1 cellular context compared by ENCODE assay signal in the genomic region with DNA sequence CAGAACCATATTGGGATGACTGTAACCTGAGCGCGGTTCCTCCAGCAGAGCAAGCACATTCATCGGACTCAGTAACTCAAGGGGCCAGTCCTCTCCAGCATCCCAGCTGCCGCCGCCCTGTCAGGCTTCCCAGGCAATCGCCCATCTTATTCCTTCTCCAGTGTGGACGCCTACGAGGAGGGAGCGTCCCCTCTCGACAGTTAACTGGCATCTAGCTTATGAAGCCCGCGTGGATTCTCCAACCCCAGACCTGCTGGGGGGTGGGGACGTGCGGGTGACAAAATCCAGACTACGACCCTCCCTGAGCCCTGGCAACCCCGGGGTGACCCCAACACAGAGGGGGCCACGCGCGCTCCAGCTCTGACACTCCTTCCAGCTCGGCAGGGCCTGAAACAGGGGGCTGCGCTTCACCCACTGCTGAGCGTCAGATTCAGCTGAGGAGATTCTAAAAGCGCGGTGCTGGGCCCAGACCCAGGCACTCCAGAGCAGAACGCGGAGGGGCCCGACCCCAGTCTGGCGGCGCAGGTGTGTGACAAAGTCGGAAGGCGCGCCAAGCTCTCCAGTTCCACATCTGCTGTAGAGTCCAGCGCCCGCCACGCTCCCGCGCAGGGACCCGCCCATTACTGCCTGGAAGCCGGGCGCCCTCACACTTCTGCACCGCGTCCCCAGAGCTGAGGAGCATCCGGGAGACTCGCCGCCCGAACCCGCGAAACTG.
TF ChIP-seq lines count a peak whose summit lies in the region.

No MANE protein-coding gene starts in this region.

TF ChIP-seq in HepG2, 621 proteins besides CTCF, POLR2A, EP300 and RAD21 (continued from another document and continues in another):
- TF ChIP-seq, protein P1, sequence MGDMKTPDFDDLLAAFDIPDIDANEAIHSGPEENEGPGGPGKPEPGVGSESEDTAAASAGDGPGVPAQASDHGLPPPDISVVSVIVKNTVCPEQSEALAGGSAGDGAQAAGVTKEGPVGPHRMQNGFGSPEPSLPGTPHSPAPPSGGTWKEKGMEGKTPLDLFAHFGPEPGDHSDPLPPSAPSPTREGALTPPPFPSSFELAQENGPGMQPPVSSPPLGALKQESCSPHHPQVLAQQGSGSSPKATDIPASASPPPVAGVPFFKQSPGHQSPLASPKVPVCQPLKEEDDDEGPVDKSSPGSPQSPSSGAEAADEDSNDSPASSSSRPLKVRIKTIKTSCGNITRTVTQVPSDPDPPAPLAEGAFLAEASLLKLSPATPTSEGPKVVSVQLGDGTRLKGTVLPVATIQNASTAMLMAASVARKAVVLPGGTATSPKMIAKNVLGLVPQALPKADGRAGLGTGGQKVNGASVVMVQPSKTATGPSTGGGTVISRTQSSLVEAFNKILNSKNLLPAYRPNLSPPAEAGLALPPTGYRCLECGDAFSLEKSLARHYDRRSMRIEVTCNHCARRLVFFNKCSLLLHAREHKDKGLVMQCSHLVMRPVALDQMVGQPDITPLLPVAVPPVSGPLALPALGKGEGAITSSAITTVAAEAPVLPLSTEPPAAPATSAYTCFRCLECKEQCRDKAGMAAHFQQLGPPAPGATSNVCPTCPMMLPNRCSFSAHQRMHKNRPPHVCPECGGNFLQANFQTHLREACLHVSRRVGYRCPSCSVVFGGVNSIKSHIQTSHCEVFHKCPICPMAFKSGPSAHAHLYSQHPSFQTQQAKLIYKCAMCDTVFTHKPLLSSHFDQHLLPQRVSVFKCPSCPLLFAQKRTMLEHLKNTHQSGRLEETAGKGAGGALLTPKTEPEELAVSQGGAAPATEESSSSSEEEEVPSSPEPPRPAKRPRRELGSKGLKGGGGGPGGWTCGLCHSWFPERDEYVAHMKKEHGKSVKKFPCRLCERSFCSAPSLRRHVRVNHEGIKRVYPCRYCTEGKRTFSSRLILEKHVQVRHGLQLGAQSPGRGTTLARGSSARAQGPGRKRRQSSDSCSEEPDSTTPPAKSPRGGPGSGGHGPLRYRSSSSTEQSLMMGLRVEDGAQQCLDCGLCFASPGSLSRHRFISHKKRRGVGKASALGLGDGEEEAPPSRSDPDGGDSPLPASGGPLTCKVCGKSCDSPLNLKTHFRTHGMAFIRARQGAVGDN (CRISPR knock-in tag; IDR thresholded peaks at IDR 0.05): peak; percentile 57
- TF ChIP-seq, protein P2, sequence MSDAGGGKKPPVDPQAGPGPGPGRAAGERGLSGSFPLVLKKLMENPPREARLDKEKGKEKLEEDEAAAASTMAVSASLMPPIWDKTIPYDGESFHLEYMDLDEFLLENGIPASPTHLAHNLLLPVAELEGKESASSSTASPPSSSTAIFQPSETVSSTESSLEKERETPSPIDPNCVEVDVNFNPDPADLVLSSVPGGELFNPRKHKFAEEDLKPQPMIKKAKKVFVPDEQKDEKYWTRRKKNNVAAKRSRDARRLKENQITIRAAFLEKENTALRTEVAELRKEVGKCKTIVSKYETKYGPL (CRISPR knock-in tag; IDR thresholded peaks at IDR 0.05): no peak
- TF ChIP-seq, protein P3, sequence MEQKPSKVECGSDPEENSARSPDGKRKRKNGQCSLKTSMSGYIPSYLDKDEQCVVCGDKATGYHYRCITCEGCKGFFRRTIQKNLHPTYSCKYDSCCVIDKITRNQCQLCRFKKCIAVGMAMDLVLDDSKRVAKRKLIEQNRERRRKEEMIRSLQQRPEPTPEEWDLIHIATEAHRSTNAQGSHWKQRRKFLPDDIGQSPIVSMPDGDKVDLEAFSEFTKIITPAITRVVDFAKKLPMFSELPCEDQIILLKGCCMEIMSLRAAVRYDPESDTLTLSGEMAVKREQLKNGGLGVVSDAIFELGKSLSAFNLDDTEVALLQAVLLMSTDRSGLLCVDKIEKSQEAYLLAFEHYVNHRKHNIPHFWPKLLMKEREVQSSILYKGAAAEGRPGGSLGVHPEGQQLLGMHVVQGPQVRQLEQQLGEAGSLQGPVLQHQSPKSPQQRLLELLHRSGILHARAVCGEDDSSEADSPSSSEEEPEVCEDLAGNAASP (CRISPR knock-in tag; IDR thresholded peaks at IDR 0.05; ENCODE audit: borderline replicate concordance): 0 out of 2 replicates have a peak, but pooled peaks have one; percentile 4
- TF ChIP-seq MYC (CRISPR knock-in tag; IDR thresholded peaks at IDR 0.05; ENCODE audit: borderline replicate concordance) (peak; percentile 41), NAIF1 (CRISPR knock-in tag; IDR thresholded peaks at IDR 0.05; ENCODE audit: borderline replicate concordance) (peak; percentile 11; the same call in 1 of the 2 replicates), ZFY (CRISPR knock-in tag; IDR thresholded peaks at IDR 0.05) (peak; percentile 47), SIN3A (IDR thresholded peaks at IDR 0.05; ENCODE audit: borderline replicate concordance, low read depth, low read length) (peak; percentile 49; the same call in 1 of the 2 replicates), SNAI1 (CRISPR knock-in tag; IDR thresholded peaks at IDR 0.05; ENCODE audit: borderline replicate concordance) (0 out of 2 replicates have a peak, but pooled peaks have one; percentile 11), ZNF274 (CRISPR knock-in tag; IDR thresholded peaks at IDR 0.05) (0 out of 2 replicates have a peak, but pooled peaks have one; percentile 51), PTBP1 (IDR thresholded peaks at IDR 0.05; ENCODE audit: low read depth, low read length, poor library complexity, severe bottlenecking) (peak; percentile 52), ZNF263 (CRISPR knock-in tag; IDR thresholded peaks at IDR 0.05) (0 out of 2 replicates have a peak, but pooled peaks have one; percentile 26), ZNF598 (CRISPR knock-in tag; IDR thresholded peaks at IDR 0.05; ENCODE audit: borderline replicate concordance) (0 out of 2 replicates have a peak, but pooled peaks have one; percentile 23), ZSCAN25 (CRISPR knock-in tag; IDR thresholded peaks at IDR 0.05) (0 out of 2 replicates have a peak, but pooled peaks have one; percentile 44), ZNF235 (CRISPR knock-in tag; IDR thresholded peaks at IDR 0.05; ENCODE audit: borderline replicate concordance) (0 out of 2 replicates have a peak, but pooled peaks have one; percentile 14), ZBTB7A (CRISPR knock-in tag; IDR thresholded peaks at IDR 0.05) (no peak), ZNF777 (CRISPR knock-in tag; IDR thresholded peaks at IDR 0.05) (peak; percentile 66; the same call in 1 of the 2 replicates), ZNF792 (CRISPR knock-in tag; IDR thresholded peaks at IDR 0.05) (0 out of 2 replicates have a peak, but pooled peaks have one; percentile 34), ATRX (CRISPR knock-in tag; IDR thresholded peaks at IDR 0.05; ENCODE audit: borderline replicate concordance) (no peak), KDM2A (CRISPR knock-in tag; IDR thresholded peaks at IDR 0.05; ENCODE audit: borderline replicate concordance, low read depth) (peak; percentile 46; the same call in 1 of the 2 replicates), ARHGAP35 (CRISPR knock-in tag; IDR thresholded peaks at IDR 0.05; ENCODE audit: borderline replicate concordance) (no peak), HES4 (CRISPR knock-in tag; IDR thresholded peaks at IDR 0.05; ENCODE audit: borderline replicate concordance) (no peak), MTA3 (CRISPR knock-in tag; IDR thresholded peaks at IDR 0.05) (no peak), EZH2 (conservative IDR thresholded peaks at IDR 0.05; ENCODE audit: low read depth, low read length) (no peak), ZNF883 (CRISPR knock-in tag; IDR thresholded peaks at IDR 0.05; ENCODE audit: not compliant biosample characterization) (peak; percentile 34)
- TF ChIP-seq, protein P4, sequence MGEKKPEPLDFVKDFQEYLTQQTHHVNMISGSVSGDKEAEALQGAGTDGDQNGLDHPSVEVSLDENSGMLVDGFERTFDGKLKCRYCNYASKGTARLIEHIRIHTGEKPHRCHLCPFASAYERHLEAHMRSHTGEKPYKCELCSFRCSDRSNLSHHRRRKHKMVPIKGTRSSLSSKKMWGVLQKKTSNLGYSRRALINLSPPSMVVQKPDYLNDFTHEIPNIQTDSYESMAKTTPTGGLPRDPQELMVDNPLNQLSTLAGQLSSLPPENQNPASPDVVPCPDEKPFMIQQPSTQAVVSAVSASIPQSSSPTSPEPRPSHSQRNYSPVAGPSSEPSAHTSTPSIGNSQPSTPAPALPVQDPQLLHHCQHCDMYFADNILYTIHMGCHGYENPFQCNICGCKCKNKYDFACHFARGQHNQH (CRISPR knock-in tag; IDR thresholded peaks at IDR 0.05): 0 out of 2 replicates have a peak, but pooled peaks have one; percentile 3
- TF ChIP-seq, protein P5, sequence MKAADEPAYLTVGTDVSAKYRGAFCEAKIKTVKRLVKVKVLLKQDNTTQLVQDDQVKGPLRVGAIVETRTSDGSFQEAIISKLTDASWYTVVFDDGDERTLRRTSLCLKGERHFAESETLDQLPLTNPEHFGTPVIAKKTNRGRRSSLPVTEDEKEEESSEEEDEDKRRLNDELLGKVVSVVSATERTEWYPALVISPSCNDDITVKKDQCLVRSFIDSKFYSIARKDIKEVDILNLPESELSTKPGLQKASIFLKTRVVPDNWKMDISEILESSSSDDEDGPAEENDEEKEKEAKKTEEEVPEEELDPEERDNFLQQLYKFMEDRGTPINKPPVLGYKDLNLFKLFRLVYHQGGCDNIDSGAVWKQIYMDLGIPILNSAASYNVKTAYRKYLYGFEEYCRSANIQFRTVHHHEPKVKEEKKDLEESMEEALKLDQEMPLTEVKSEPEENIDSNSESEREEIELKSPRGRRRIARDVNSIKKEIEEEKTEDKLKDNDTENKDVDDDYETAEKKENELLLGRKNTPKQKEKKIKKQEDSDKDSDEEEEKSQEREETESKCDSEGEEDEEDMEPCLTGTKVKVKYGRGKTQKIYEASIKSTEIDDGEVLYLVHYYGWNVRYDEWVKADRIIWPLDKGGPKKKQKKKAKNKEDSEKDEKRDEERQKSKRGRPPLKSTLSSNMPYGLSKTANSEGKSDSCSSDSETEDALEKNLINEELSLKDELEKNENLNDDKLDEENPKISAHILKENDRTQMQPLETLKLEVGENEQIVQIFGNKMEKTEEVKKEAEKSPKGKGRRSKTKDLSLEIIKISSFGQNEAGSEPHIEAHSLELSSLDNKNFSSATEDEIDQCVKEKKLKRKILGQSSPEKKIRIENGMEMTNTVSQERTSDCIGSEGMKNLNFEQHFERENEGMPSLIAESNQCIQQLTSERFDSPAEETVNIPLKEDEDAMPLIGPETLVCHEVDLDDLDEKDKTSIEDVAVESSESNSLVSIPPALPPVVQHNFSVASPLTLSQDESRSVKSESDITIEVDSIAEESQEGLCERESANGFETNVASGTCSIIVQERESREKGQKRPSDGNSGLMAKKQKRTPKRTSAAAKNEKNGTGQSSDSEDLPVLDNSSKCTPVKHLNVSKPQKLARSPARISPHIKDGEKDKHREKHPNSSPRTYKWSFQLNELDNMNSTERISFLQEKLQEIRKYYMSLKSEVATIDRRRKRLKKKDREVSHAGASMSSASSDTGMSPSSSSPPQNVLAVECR (CRISPR knock-in tag; IDR thresholded peaks at IDR 0.05; ENCODE audit: borderline replicate concordance): peak; percentile 43; the same call in 1 of the 2 replicates
- TF ChIP-seq, protein P6, sequence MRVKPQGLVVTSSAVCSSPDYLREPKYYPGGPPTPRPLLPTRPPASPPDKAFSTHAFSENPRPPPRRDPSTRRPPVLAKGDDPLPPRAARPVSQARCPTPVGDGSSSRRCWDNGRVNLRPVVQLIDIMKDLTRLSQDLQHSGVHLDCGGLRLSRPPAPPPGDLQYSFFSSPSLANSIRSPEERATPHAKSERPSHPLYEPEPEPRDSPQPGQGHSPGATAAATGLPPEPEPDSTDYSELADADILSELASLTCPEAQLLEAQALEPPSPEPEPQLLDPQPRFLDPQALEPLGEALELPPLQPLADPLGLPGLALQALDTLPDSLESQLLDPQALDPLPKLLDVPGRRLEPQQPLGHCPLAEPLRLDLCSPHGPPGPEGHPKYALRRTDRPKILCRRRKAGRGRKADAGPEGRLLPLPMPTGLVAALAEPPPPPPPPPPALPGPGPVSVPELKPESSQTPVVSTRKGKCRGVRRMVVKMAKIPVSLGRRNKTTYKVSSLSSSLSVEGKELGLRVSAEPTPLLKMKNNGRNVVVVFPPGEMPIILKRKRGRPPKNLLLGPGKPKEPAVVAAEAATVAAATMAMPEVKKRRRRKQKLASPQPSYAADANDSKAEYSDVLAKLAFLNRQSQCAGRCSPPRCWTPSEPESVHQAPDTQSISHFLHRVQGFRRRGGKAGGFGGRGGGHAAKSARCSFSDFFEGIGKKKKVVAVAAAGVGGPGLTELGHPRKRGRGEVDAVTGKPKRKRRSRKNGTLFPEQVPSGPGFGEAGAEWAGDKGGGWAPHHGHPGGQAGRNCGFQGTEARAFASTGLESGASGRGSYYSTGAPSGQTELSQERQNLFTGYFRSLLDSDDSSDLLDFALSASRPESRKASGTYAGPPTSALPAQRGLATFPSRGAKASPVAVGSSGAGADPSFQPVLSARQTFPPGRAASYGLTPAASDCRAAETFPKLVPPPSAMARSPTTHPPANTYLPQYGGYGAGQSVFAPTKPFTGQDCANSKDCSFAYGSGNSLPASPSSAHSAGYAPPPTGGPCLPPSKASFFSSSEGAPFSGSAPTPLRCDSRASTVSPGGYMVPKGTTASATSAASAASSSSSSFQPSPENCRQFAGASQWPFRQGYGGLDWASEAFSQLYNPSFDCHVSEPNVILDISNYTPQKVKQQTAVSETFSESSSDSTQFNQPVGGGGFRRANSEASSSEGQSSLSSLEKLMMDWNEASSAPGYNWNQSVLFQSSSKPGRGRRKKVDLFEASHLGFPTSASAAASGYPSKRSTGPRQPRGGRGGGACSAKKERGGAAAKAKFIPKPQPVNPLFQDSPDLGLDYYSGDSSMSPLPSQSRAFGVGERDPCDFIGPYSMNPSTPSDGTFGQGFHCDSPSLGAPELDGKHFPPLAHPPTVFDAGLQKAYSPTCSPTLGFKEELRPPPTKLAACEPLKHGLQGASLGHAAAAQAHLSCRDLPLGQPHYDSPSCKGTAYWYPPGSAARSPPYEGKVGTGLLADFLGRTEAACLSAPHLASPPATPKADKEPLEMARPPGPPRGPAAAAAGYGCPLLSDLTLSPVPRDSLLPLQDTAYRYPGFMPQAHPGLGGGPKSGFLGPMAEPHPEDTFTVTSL (CRISPR knock-in tag; IDR thresholded peaks at IDR 0.05; ENCODE audit: borderline replicate concordance): no peak
- TF ChIP-seq, protein P7, sequence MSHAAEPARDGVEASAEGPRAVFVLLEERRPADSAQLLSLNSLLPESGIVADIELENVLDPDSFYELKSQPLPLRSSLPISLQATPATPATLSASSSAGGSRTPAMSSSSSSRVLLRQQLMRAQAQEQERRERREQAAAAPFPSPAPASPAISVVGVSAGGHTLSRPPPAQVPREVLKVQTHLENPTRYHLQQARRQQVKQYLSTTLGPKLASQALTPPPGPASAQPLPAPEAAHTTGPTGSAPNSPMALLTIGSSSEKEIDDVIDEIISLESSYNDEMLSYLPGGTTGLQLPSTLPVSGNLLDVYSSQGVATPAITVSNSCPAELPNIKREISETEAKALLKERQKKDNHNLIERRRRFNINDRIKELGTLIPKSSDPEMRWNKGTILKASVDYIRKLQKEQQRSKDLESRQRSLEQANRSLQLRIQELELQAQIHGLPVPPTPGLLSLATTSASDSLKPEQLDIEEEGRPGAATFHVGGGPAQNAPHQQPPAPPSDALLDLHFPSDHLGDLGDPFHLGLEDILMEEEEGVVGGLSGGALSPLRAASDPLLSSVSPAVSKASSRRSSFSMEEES (CRISPR knock-in tag; IDR thresholded peaks at IDR 0.05): no peak
